ENCODE assay signal across 27 cellular contexts in genomic region chr7:54874804-54875203, GRCh38.
"Had no signal": no experiment of that assay in that cellular context is flagged by ENCODE, and none has a peak within 500 bp of the region (broad histone marks: within the 10 kb centered on the region; RNA-seq: fewer than 3 reads in every experiment).

No MANE protein-coding gene starts in this region.

- H3K27me3 ChIP-seq: body of pancreas, hepatocyte, uterus had no signal

- H2AFZ ChIP-seq: hepatocyte, parathyroid adenoma had no signal

- H3K4me3 Mint-ChIP-seq: activated CD8-positive, alpha-beta T cell treated with anti-CD3 and anti-CD28 coated beads, Interleukin-2, amount 10 ng/mL, durations not matched to agents 7 days and 5 days; activated naive CD8-positive, alpha-beta T cell treated with anti-CD3 and anti-CD28 coated beads, Interleukin-2, amount 50 U/mL, for 24 hours; activated T-helper 1 cell treated with anti-CD3 and anti-CD28 coated beads, Interleukin-12 subunit alpha, Interleukin-12 subunit beta, Interleukin-2, Interleukin-4 antibody, amounts not matched to agents 30 ng/mL and 10 ng/mL and 1 ng/mL, durations not matched to agents 14 hours and 24 hours and 36 hours; immature natural killer cell; memory B cell; nephron progenitor cell; stimulated activated naive CD8-positive, alpha-beta T cell treated with anti-CD3 and anti-CD28 coated beads, Interleukin-15, Interleukin-2, amounts not matched to agents 100 ng/mL and 50 ng/mL, for 24 hours; T-helper 2 cell treated with Interferon-gamma antibody and Interleukin-4, amounts not matched to agents 5 μg/mL and 100 μg/mL, for 36 hours had no signal

- FAIRE-seq: TTC549 had no signal

- H3K9me3 ChIP-seq: body of pancreas, uterus had no signal

- H3K4me1 ChIP-seq: uterus had no signal

- H3K9me3 Mint-ChIP-seq: activated naive CD8-positive, alpha-beta T cell treated with anti-CD3 and anti-CD28 coated beads, Interleukin-2, amount 50 U/mL, for 24 hours; activated T-helper 1 cell treated with anti-CD3 and anti-CD28 coated beads, Interleukin-12 subunit alpha, Interleukin-12 subunit beta, Interleukin-2, Interleukin-4 antibody, amounts not matched to agents 30 ng/mL and 10 ng/mL and 1 ng/mL, durations not matched to agents 14 hours and 24 hours and 36 hours; memory B cell; nephron progenitor cell; stimulated activated naive CD8-positive, alpha-beta T cell treated with anti-CD3 and anti-CD28 coated beads, Interleukin-15, Interleukin-2, amounts not matched to agents 100 ng/mL and 50 ng/mL, for 24 hours; T-helper 2 cell treated with Interferon-gamma antibody and Interleukin-4, amounts not matched to agents 5 μg/mL and 100 μg/mL, for 36 hours had no signal

- H3K36me3 ChIP-seq: uterus had no signal

- H3K79me2 ChIP-seq: hepatocyte, parathyroid adenoma had no signal

- H3K4me1 Mint-ChIP-seq: activated naive CD8-positive, alpha-beta T cell treated with anti-CD3 and anti-CD28 coated beads, Interleukin-2, amount 50 U/mL, for 24 hours; immature natural killer cell; memory B cell; nephron progenitor cell had no signal

- H3K27ac Mint-ChIP-seq: activated CD8-positive, alpha-beta T cell treated with anti-CD3 and anti-CD28 coated beads, Interleukin-2, amount 10 ng/mL, durations not matched to agents 7 days and 5 days; activated naive CD8-positive, alpha-beta T cell treated with anti-CD3 and anti-CD28 coated beads, Interleukin-2, amount 50 U/mL, for 24 hours; activated T-helper 1 cell treated with anti-CD3 and anti-CD28 coated beads, Interleukin-12 subunit alpha, Interleukin-12 subunit beta, Interleukin-2, Interleukin-4 antibody, amounts not matched to agents 30 ng/mL and 10 ng/mL and 1 ng/mL, durations not matched to agents 14 hours and 24 hours and 36 hours; immature natural killer cell; memory B cell; nephron progenitor cell; stimulated activated naive CD8-positive, alpha-beta T cell treated with anti-CD3 and anti-CD28 coated beads, Interleukin-15, Interleukin-2, amounts not matched to agents 100 ng/mL and 50 ng/mL, for 24 hours; T-helper 2 cell treated with Interferon-gamma antibody and Interleukin-4, amounts not matched to agents 5 μg/mL and 100 μg/mL, for 36 hours had no signal

- H3K9ac ChIP-seq: parathyroid adenoma had no signal

- H3K4me3 ChIP-seq: body of pancreas, hepatocyte, uterus had no signal

- H3K27ac ChIP-seq: body of pancreas, hepatocyte, parathyroid adenoma, uterus had no signal

- DNase-seq: activated CD4-positive, alpha-beta T cell treated with anti-CD3 and anti-CD28 coated beads for 1 hour; activated CD4-positive, alpha-beta T cell treated with anti-CD3 and anti-CD28 coated beads, Interleukin-2, amount 50 U/mL, for 1 hour; activated CD8-positive, alpha-beta T cell treated with anti-CD3 and anti-CD28 coated beads, Interleukin-2, amount 10 ng/mL, durations not matched to agents 7 days and 5 days; activated gamma-delta T cell; activated naive CD4-positive, alpha-beta T cell treated with anti-CD3 and anti-CD28 coated beads, Interleukin-2, amount 50 U/mL, for 16 hours; activated naive CD8-positive, alpha-beta T cell treated with anti-CD3 and anti-CD28 coated beads, Interleukin-2, amount 50 U/mL, for 24 hours; anterior cingulate cortex; body of pancreas; central memory CD4-positive, alpha-beta T cell; effector memory CD4-positive, alpha-beta T cell; foreskin melanocyte; glutamatergic neuron; immature natural killer cell; left ventricle myocardium superior; nephron progenitor cell; right cardiac atrium; stimulated activated CD4-positive, alpha-beta T cell treated with anti-CD3 and anti-CD28 coated beads, Interleukin-12 subunit alpha, Interleukin-12 subunit beta, amount 100 ng/mL, for 4 hours; trophoblast cell; uterus had no signal

- ATAC-seq: activated CD8-positive, alpha-beta T cell treated with anti-CD3 and anti-CD28 coated beads, Interleukin-2, amount 10 ng/mL, durations not matched to agents 7 days and 5 days; activated naive CD8-positive, alpha-beta T cell treated with anti-CD3 and anti-CD28 coated beads, Interleukin-2, amount 50 U/mL, for 24 hours; body of pancreas; esophagus mucosa; left ventricle myocardium superior; right cardiac atrium had no signal

- H3K36me3 Mint-ChIP-seq: immature natural killer cell, memory B cell had no signal

- H3K4me2 ChIP-seq: hepatocyte had no signal
